1 cellular context compared by ENCODE assay signal in genomic region chr1:61607448-61607847, GRCh38.
A peak's percentile ranks its signal among the peaks of the same experiment; 100 is the strongest.
TF ChIP-seq lines count a peak whose summit lies in the region.

No MANE protein-coding gene starts in this region.

TF ChIP-seq in SK-N-SH, 30 proteins besides CTCF, POLR2A, EP300 and RAD21 (continued from another document):
- peak; percentile 42; the same call in 1 of the 2 replicates for TF ChIP-seq RFX5 (IDR thresholded peaks at IDR 0.05; ENCODE audit: low read length)
- no peak for TF ChIP-seq TCF12 (IDR thresholded peaks at IDR 0.05)
- no peak for TF ChIP-seq JUND (IDR thresholded peaks at IDR 0.05)
TF ChIP-seq in SK-N-SH: peak in this region for 5.
